ENCODE assay signal across 8 cellular contexts in genomic region chr6:159104163-159104885, GRCh38. TPM values are rescaled to one million over a fixed set of nuclear protein-coding genes. Genes with fewer than 3 reads are reported as not detected.
DNase-seq lines count a peak whose midpoint lies in the region; ATAC-seq and TF ChIP-seq lines count a peak whose summit lies in the region.

No MANE protein-coding gene starts in this region.

- intact Hi-C loops in IMR-90 (cut with micrococcal nuclease) = loop anchor here (1.0 to 10.0 kb wide), 4 partner anchors 62 to 400 kb away; no protein-coding TSS in a partner anchor

- peak; percentile 65 for DNase-seq in COLO829 (ENCODE audit: low spot score)
- peak; percentile 77 for DNase-seq in GM20000 (ENCODE audit: low spot score)
- DNase-seq in IMR-90 = peak; percentile 45
- peak; percentile 69 for DNase-seq in RWPE1 (ENCODE audit: low spot score)
- DNase-seq in activated T-helper 9 cell treated with anti-CD3 and anti-CD28 coated beads, Interleukin-2, amount 50 U/mL, for 16 hours (ENCODE audit: low read depth) = peak; percentile 71
- peak; percentile 33 to 63 for DNase-seq in foreskin fibroblast
- DNase-seq in osteocyte (ENCODE audit: extremely low spot score, unreplicated experiment) = peak; percentile 77
- DNase-seq in tibial nerve (ENCODE audit: low spot score in 2 of 2) = no peak

- H3K36me3 ChIP-seq in IMR-90 (ENCODE audit: control insufficient read depth, insufficient read depth, low read length) (no peaks in the 10 kb centered on the region), tibial nerve (no peaks in the 10 kb centered on the region)

- no peak overlapping the region for H3K23ac ChIP-seq in IMR-90 (ENCODE audit: low read depth, low read length)

- in situ Hi-C loops in IMR-90 (cut with MboI; ENCODE audit: low sequenced_read_pairs) = loop anchor here (25.0 kb wide), 1 partner anchor 892 kb away; no protein-coding TSS in a partner anchor

- dilution Hi-C loops in IMR-90 (cut with HindIII; ENCODE audit: low sequenced_read_pairs, unreplicated experiment) = no loop called here

- H3K4me2 ChIP-seq in IMR-90 (ENCODE audit: low read depth, low read length) = no peak overlapping the region

- POLR2A ChIA-PET in IMR-90 (lab: Charles Lee; ENCODE audit: unreplicated experiment) (no interaction called here), RWPE1 (lab: Yijun Ruan, JAX; ENCODE audit: low non-redundant PET) (no interaction called here)

- no peaks in the 10 kb centered on the region for H3K9me3 Mint-ChIP-seq in osteocyte (ENCODE audit: unreplicated experiment)

- H2AK5ac ChIP-seq in IMR-90 (ENCODE audit: low read depth, low read length) = no peak overlapping the region

- no peak overlapping the region for H2AK9ac ChIP-seq in IMR-90 (replicated peaks; ENCODE audit: low read depth, low read length, poor library complexity)

- H3K27ac ChIP-seq in IMR-90 (ENCODE audit: insufficient read depth, low read length) (no peak overlapping the region), RWPE1 (no peak overlapping the region), tibial nerve (peak overlapping the region in 1 of 4 donors; percentile 55)

- H2BK120ac ChIP-seq in IMR-90 (ENCODE audit: low read depth, low read length) = no peak overlapping the region

- H4K8ac ChIP-seq in IMR-90 (ENCODE audit: low read depth in 2 of 2, low read length in 2 of 2) = no peak overlapping the region

- no peak overlapping the region for H3K56ac ChIP-seq in IMR-90 (ENCODE audit: extremely low read depth, insufficient read depth, low read length)

- TF ChIP-seq RAD21 in IMR-90 (IDR thresholded peaks at IDR 0.05; ENCODE audit: low read length) = peak; percentile 82

- TF ChIP-seq CTCF in GM20000 (IDR thresholded peaks at IDR 0.05; ENCODE audit: extremely low read depth, missing control alignments) (peak; percentile 97), IMR-90 (conservative IDR thresholded peaks at IDR 0.05; ENCODE audit: low read depth, low read length) (peak; percentile 86), RWPE1 (conservative IDR thresholded peaks at IDR 0.05; ENCODE audit: low read depth) (peak; percentile 77), foreskin fibroblast (IDR thresholded peaks at IDR 0.05; ENCODE audit: low read depth, low read length) (peak; percentile 79), osteocyte (IDR thresholded peaks at IDR 0.05) (peak; percentile 78), tibial nerve (IDR thresholded peaks at IDR 0.05) (peak; percentile 82 to 90 (median 87))

- H3K9me1 ChIP-seq in IMR-90 (ENCODE audit: insufficient read depth, low read length) = no peaks in the 10 kb centered on the region

- TF ChIP-seq POLR2A in IMR-90 (IDR thresholded peaks at IDR 0.05; ENCODE audit: low read depth, low read length) = no peak
- TF ChIP-seq POLR2A in tibial nerve (IDR thresholded peaks at IDR 0.05) = no peak

- H3K14ac ChIP-seq in IMR-90 (replicated peaks; ENCODE audit: low read depth, low read length) = no peak overlapping the region

- no peak overlapping the region for H3K4me3 ChIP-seq in IMR-90 (ENCODE audit: insufficient read depth, low read depth, low read length)
- H3K4me3 ChIP-seq in foreskin fibroblast (ENCODE audit: low read depth in 1 of 2, low read length in 2 of 2) = no peak overlapping the region
- H3K4me3 ChIP-seq in tibial nerve = no peak overlapping the region

- CTCF ChIA-PET in IMR-90 (lab: Yijun Ruan, JAX) (interaction anchor here (0.6 to 1.5 kb wide), 7 partner anchors 9 to 124 kb away, joined by 3 to 11 read pairs (median 4); partner anchors contain the start of gene TAGAP), RWPE1 (lab: Yijun Ruan, JAX) (interaction anchor here (0.6 to 4.0 kb wide), 18 partner anchors 10 to 473 kb away, joined by 3 to 21 read pairs (median 3); partner anchors contain the start of gene TAGAP)

- no peaks in the 10 kb centered on the region for H3K4me1 ChIP-seq in IMR-90 (ENCODE audit: control insufficient read depth, insufficient read depth, low read length)
- peaks cover 0 to 15% (median 4%) of the 10 kb centered on the region in 4 donors for H3K4me1 ChIP-seq in tibial nerve

- no peak overlapping the region for H2BK5ac ChIP-seq in IMR-90 (ENCODE audit: low read depth, low read length, poor library complexity, severe bottlenecking)

- H2BK15ac ChIP-seq in IMR-90 (ENCODE audit: low read depth, low read length) = no peak overlapping the region

- H4K91ac ChIP-seq in IMR-90 (ENCODE audit: insufficient read depth, low read depth, low read length) = no peak overlapping the region

- no peaks in the 10 kb centered on the region for H3K4me1 Mint-ChIP-seq in osteocyte (ENCODE audit: unreplicated experiment)

- BruUV-seq in IMR-90 (replicated peaks; lab: Mats Ljungman, UMichigan) = no TSS peak

- H3K9me3 ChIP-seq in IMR-90 (ENCODE audit: control insufficient read depth, insufficient read depth, low read length) (no peaks in the 10 kb centered on the region), tibial nerve (no peaks in the 10 kb centered on the region)

- H3K27me3 ChIP-seq in IMR-90 (ENCODE audit: control insufficient read depth, insufficient read depth, low read length) (peaks cover 30% of the 10 kb centered on the region), tibial nerve (no peaks in the 10 kb centered on the region)

- H3K18ac ChIP-seq in IMR-90 (ENCODE audit: low read depth, low read length) = no peak overlapping the region

- H3K9ac ChIP-seq in IMR-90 (ENCODE audit: low read depth, low read length) = no peak overlapping the region

- H4K20me1 ChIP-seq in IMR-90 (ENCODE audit: insufficient read depth, low read length) = no peaks in the 10 kb centered on the region

- H3K36me3 Mint-ChIP-seq in osteocyte (ENCODE audit: unreplicated experiment) = no peaks in the 10 kb centered on the region

- H3K79me1 ChIP-seq in IMR-90 (ENCODE audit: low read depth in 1 of 2, low read length in 2 of 2) = no peaks in the 10 kb centered on the region

- ATAC-seq in IMR-90 (ENCODE audit: low read depth) = peak; percentile 99

- H3K27ac Mint-ChIP-seq in osteocyte (ENCODE audit: unreplicated experiment) = no peak overlapping the region

- no peak overlapping the region for H2BK20ac ChIP-seq in IMR-90 (ENCODE audit: low read depth, low read length)

- no peak overlapping the region for H3K4me3 Mint-ChIP-seq in osteocyte (ENCODE audit: unreplicated experiment)

- H3K4ac ChIP-seq in IMR-90 (ENCODE audit: low read depth, low read length) = no peak overlapping the region

- 80% methylated on average over 1 of the region's 17 CpGs; no CpG with 5 or more reads in 1 of the 2 experiments for WGBS in IMR-90 (ENCODE audit: extremely low coverage in 2 of 2, insufficient read length in 1 of 2), 2 experiments
- 40 to 47% methylated on average over 12 to 13 of the region's 17 CpGs for WGBS in tibial nerve, 2 donors

- no peak overlapping the region for H4K5ac ChIP-seq in IMR-90 (ENCODE audit: low read depth, low read length)

- no peak for TF ChIP-seq EP300 in tibial nerve (IDR thresholded peaks at IDR 0.05)

- H3K27me3 Mint-ChIP-seq in osteocyte (ENCODE audit: unreplicated experiment) = peaks cover 46% of the 10 kb centered on the region

- H2AFZ ChIP-seq in IMR-90 (replicated peaks; ENCODE audit: low read length, poor library complexity) = peak overlapping the region; percentile 67

TF ChIP-seq in IMR-90, 13 proteins besides CTCF, POLR2A, EP300 and RAD21:
- TF ChIP-seq NFE2L2 (IDR thresholded peaks at IDR 0.05; ENCODE audit: low read depth, low read length) = no peak
- no peak for TF ChIP-seq USF2 (IDR thresholded peaks at IDR 0.05; ENCODE audit: low read depth, low read length)
- peak; percentile 63 for TF ChIP-seq SMC3 (IDR thresholded peaks at IDR 0.05; ENCODE audit: low read depth, low read length)

RNA-seq across cellular contexts. Expression of gene TAGAP, which starts 59.5 kb away (rescaled TPM):
- total RNA-seq in IMR-90 (2012; rRNA removed) (not detected in 2 replicates), osteocyte (not detected in 2 replicates), tibial nerve (1 to 10 TPM; 2.7 to 9.8 (median 4.6) TPM)
- polyA plus RNA-seq in IMR-90 (2012; rRNA removed) = not detected in 2 replicates
- polyA plus RNA-seq in IMR-90 (2012; cell fraction: cytosol; rRNA removed) = not detected in 2 replicates
- not detected in 2 replicates for polyA plus RNA-seq in IMR-90 (2012; cell fraction: nucleus; rRNA removed; ENCODE audit: low replicate concordance)

Comparison
In these comparisons a context has a peak if more than half of its experiments do, and no peak if none do; other contexts are left out.
1. DNase-seq: peak in COLO829 (single experiment), GM20000 (single experiment), IMR-90 (single experiment), RWPE1 (single experiment), activated T-helper 9 cell treated with anti-CD3 and anti-CD28 coated beads, Interleukin-2, amount 50 U/mL, for 16 hours (single experiment), foreskin fibroblast (2 of 2) and osteocyte (single experiment); none in tibial nerve (0 of 2).
2. Peak in every context shown above with its lines, with median percentiles within 50 percentile points of each other: CTCF ChIP-seq.